In the genomic region with DNA sequence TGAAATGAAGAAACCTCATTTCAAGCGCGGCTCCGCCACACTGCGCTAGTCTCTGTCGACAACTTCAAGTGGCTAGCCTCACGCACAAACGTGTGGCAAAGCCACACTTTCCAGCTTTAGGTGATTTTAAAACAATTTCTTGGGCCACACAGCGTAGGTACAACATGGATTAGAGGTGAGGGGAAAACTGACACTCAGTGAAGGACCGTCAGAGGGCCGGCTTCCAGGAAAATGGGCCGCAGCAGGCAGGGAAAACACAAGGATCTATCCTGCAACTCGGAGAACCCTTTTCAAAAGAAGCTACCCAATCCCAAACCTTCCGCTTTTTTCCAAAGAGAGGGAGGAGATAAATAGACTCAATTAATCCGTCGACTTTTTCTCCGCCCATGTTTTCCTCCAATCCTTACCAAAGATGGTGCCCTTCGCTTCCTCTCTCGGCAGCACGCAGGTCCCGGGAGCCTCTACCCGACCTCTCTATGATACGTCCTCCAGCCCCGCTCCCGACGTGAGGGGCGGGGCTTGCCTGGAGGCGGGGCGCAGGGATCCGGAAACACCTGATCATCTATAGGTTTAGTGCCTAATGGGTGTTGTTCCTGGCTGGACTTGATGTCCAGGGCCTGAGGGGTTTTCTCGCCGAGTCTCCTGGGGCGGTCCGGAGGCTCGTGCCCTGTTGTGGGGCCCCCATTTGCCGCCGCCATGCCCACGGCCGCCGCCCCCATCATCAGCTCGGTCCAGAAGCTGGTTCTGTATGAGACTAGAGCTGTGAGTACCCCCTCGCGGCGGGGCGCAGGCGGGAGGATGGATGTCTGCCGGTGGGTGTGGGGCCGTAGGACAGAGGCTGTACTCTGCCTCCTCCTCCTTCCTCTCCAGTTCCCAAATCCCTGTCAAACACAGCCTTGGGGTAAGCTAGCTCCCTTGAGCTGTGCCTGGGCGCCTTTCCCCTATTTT, we compare ENCODE assay signal across 8 cellular contexts. TPM values are rescaled to one million over a fixed set of nuclear protein-coding genes. Genes with fewer than 3 reads are reported as not detected.
A peak's percentile ranks its signal among the peaks of the same experiment; 100 is the strongest.
DNase-seq lines count a peak whose midpoint lies in the region; ATAC-seq and TF ChIP-seq lines count a peak whose summit lies in the region.

A gene (minus strand): TSS at position 463 of the 948 bp plus-strand sequence. CDS start 15,457 bp downstream, outside the sequence.
A gene (plus strand): TSS at position 557 of the 948 bp plus-strand sequence. CDS start 140 bp downstream, at position 697.

- peak within 1 kb of the TSS; percentile 80 for H3K27ac Mint-ChIP-seq in nephron progenitor cell
- H3K27ac Mint-ChIP-seq in stimulated activated naive CD8-positive, alpha-beta T cell treated with anti-CD3 and anti-CD28 coated beads, Interleukin-15, amount 100 ng/mL, for 72 hours = peak within 1 kb of the TSS; percentile 97 to 98

- peak; percentile 97 for DNase-seq in ELF-1 (ENCODE audit: low read depth, low spot score)
- peak; percentile 84 for DNase-seq in H4 (ENCODE audit: low spot score)
- peak; percentile 83 for DNase-seq in LNCaP clone FGC (ENCODE audit: low read depth)
- DNase-seq in RWPE1 (ENCODE audit: low spot score) = peak; percentile 90
- DNase-seq in activated effector memory CD4-positive, alpha-beta T cell treated with Interleukin-2 at 50 U/mL for 16 hours = peak; percentile 87
- peak; percentile 93 for DNase-seq in fibroblast of the aortic adventitia (ENCODE audit: low read depth)
- peak; percentile 93 for DNase-seq in nephron progenitor cell
- peak; percentile 86 to 91 for DNase-seq in stimulated activated naive CD8-positive, alpha-beta T cell treated with anti-CD3 and anti-CD28 coated beads, Interleukin-15, amount 100 ng/mL, for 72 hours

- ATAC-seq in stimulated activated naive CD8-positive, alpha-beta T cell treated with anti-CD3 and anti-CD28 coated beads, Interleukin-15, amount 100 ng/mL, for 72 hours = peak; percentile 96

- POLR2A ChIA-PET in RWPE1 (lab: Yijun Ruan, JAX; ENCODE audit: low non-redundant PET) = no interaction called here

- CTCF ChIA-PET in RWPE1 (lab: Yijun Ruan, JAX) = interaction anchor here (0.6 to 0.7 kb wide), 2 partner anchors 218 to 329 kb away, joined by 3 read pairs; no protein-coding TSS in a partner anchor

- peak within 1 kb of the TSS; percentile 75 for H3K27ac ChIP-seq in RWPE1

- TF ChIP-seq CTCF in LNCaP clone FGC (IDR thresholded peaks at IDR 0.05; ENCODE audit: control insufficient read depth, extremely low read depth, insufficient read depth) (peak; percentile 48), RWPE1 (conservative IDR thresholded peaks at IDR 0.05; ENCODE audit: low read depth) (peak; percentile 21; the same call in 1 of the 2 replicates), fibroblast of the aortic adventitia (IDR thresholded peaks at IDR 0.05; ENCODE audit: insufficient read depth, low read length) (peak; percentile 46), nephron progenitor cell (IDR thresholded peaks at IDR 0.05) (no peak)

- H3K9me3 Mint-ChIP-seq in nephron progenitor cell = no peaks in the 10 kb centered on the region
- no peaks in the 10 kb centered on the region for H3K9me3 Mint-ChIP-seq in stimulated activated naive CD8-positive, alpha-beta T cell treated with anti-CD3 and anti-CD28 coated beads, Interleukin-15, amount 100 ng/mL, for 72 hours

- peaks cover 8% of the 10 kb centered on the region for H3K36me3 Mint-ChIP-seq in nephron progenitor cell (ENCODE audit: low read depth)

- peak within 1 kb of the TSS; percentile 96 for H3K4me3 Mint-ChIP-seq in nephron progenitor cell
- peak within 1 kb of the TSS; percentile 90 to 97 for H3K4me3 Mint-ChIP-seq in stimulated activated naive CD8-positive, alpha-beta T cell treated with anti-CD3 and anti-CD28 coated beads, Interleukin-15, amount 100 ng/mL, for 72 hours

- H3K4me1 Mint-ChIP-seq in nephron progenitor cell = peaks cover 20% of the 10 kb centered on the region
- H3K4me1 Mint-ChIP-seq in stimulated activated naive CD8-positive, alpha-beta T cell treated with anti-CD3 and anti-CD28 coated beads, Interleukin-15, amount 100 ng/mL, for 72 hours = peaks cover 32% of the 10 kb centered on the region

- H3K27me3 Mint-ChIP-seq in nephron progenitor cell (ENCODE audit: low read depth, poor library complexity) = peaks cover 40% of the 10 kb centered on the region
- no peaks in the 10 kb centered on the region for H3K27me3 Mint-ChIP-seq in stimulated activated naive CD8-positive, alpha-beta T cell treated with anti-CD3 and anti-CD28 coated beads, Interleukin-15, amount 100 ng/mL, for 72 hours

- peak within 1 kb of the TSS; percentile 59 for H3K4me3 ChIP-seq in LNCaP clone FGC (ENCODE audit: low read depth, low read length)
- H3K4me3 ChIP-seq in fibroblast of the aortic adventitia (ENCODE audit: low read depth, low read length) = peak within 1 kb of the TSS; percentile 84

RNA-seq across cellular contexts. Expression of the first gene that starts in this region (rescaled TPM):
- 0.41 and 1.3 TPM in 2 replicates for total RNA-seq in H4 (2014; rRNA removed; shearing (Covaris generic))
- 8.0 and 16.6 TPM in 2 replicates for total RNA-seq in fibroblast of the aortic adventitia (ENCODE audit: low replicate concordance)

RNA-seq across cellular contexts. Expression of the second gene that starts in this region (rescaled TPM):
- total RNA-seq in H4 (2014; rRNA removed; shearing (Covaris generic)) = 7.8 and 9.7 TPM in 2 replicates
- 28.0 and 37.7 TPM in 2 replicates for total RNA-seq in fibroblast of the aortic adventitia (ENCODE audit: low replicate concordance)

Comparison
In these comparisons a context has a peak if more than half of its experiments do, and no peak if none do; other contexts are left out.
1. Peak in every context shown above with its lines: DNase-seq, ATAC-seq, H3K4me3 ChIP-seq and H3K27ac ChIP-seq.